ENCODE assay signal across 19 cellular contexts in the genomic region with DNA sequence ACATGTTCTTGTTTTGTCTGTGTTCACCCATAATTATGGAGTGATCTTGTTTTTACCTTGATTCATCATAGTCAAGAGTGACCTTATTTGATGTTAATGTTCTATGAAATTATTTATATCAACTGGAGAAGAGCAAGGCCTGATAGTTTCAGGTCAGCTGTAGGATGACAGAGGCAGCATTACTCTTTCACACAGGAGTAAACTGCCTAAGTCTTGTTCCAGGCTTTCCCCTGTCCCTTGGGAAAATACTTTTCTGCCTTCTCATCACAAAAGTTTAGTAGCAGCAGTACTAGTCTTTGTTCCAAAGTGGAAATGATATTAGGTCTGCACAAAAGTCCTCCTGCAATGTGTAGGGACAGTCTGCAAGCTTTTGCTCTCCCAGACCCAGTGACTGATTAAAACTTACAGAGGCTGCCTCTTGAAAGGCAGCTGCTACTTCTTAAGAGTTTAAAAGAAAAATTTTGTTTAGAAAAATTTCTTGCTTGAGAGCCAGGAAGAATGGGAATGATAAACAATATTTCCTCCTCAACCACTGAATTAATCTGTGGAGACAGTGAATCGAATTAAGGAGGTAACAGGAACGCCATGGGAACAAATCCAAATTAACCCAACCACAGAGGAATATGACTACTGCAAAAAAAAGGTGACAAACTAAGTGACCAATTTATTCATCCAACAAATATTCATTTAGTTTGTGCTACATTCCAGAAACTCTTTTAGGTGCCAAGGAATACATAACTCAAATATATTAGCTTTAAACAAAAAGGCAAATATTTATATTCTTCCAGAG.
A peak's percentile ranks its signal among the peaks of the same experiment; 100 is the strongest.
DNase-seq lines count a peak whose midpoint lies in the region; FAIRE-seq and TF ChIP-seq lines count a peak whose summit lies in the region.
"Had no signal": no experiment of that assay in that cellular context is flagged by ENCODE, and none has a peak within 500 bp of the region (broad histone marks: within the 10 kb centered on the region; RNA-seq: fewer than 3 reads in every experiment).

No MANE protein-coding gene starts in this region.

- H3K4me1 Mint-ChIP-seq in HFFc6 (ENCODE audit: low read depth) (peaks cover 15% of the 10 kb centered on the region; the same call in 1 of the 2 replicates), astrocyte (ENCODE audit: low read depth, unreplicated experiment) (peaks cover 20% of the 10 kb centered on the region), glutamatergic neuron (ENCODE audit: low read depth, unreplicated experiment) (no peaks in the 10 kb centered on the region)

- no peak overlapping the region for H3K4me2 ChIP-seq in astrocyte (ENCODE audit: low read length)
- H3K4me2 ChIP-seq in smooth muscle cell = no peak overlapping the region
- H3K4me2 ChIP-seq: BLaER1 treated with 17β-estradiol and CSF1 and Interleukin-3, amounts not matched to agents 10 nM and 100 nM had no signal

- H3K27me3 ChIP-seq in astrocyte (ENCODE audit: insufficient read depth, low read length) = no peaks in the 10 kb centered on the region
- H3K27me3 ChIP-seq in smooth muscle cell (ENCODE audit: low read depth) = no peaks in the 10 kb centered on the region
- H3K27me3 ChIP-seq: BLaER1 treated with 17β-estradiol and CSF1 and Interleukin-3, amounts not matched to agents 10 nM and 100 nM had no signal

- no peak for FAIRE-seq in astrocyte (lab: Jason Lieb, UNC)

- H3K4me3 ChIP-seq in astrocyte (ENCODE audit: insufficient read depth, low read depth, low read length) (no peak overlapping the region), fibroblast of pulmonary artery (replicated peaks; ENCODE audit: low read depth, low read length) (no peak overlapping the region), smooth muscle cell (no peak overlapping the region)
- H3K4me3 ChIP-seq: BLaER1 treated with 17β-estradiol and CSF1 and Interleukin-3, amounts not matched to agents 10 nM and 100 nM had no signal

- H2AFZ ChIP-seq in astrocyte (ENCODE audit: low read depth, low read length) (peak overlapping the region; percentile 49), smooth muscle cell (ENCODE audit: low read depth) (peak overlapping the region; percentile 14)

- H3K27ac ChIP-seq in astrocyte (ENCODE audit: low read depth, low read length) (no peak overlapping the region), smooth muscle cell (ENCODE audit: low read depth) (no peak overlapping the region)
- H3K27ac ChIP-seq: BLaER1 treated with 17β-estradiol and CSF1 and Interleukin-3, amounts not matched to agents 10 nM and 100 nM; RWPE1 had no signal

- H3K9me3 ChIP-seq in astrocyte (ENCODE audit: insufficient read depth, low read depth, low read length) (no peaks in the 10 kb centered on the region), smooth muscle cell (replicated peaks; ENCODE audit: low read depth) (no peaks in the 10 kb centered on the region)
- H3K9me3 ChIP-seq: BLaER1 treated with 17β-estradiol and CSF1 and Interleukin-3, amounts not matched to agents 10 nM and 100 nM had no signal

- peaks cover 2% of the 10 kb centered on the region; the same call in 1 of the 2 replicates for H3K27me3 Mint-ChIP-seq in HFFc6 (ENCODE audit: insufficient read depth)
- H3K27me3 Mint-ChIP-seq in astrocyte (ENCODE audit: low read depth, unreplicated experiment) = no peaks in the 10 kb centered on the region
- H3K27me3 Mint-ChIP-seq in glutamatergic neuron (ENCODE audit: unreplicated experiment) = no peaks in the 10 kb centered on the region

- H3K9ac ChIP-seq in astrocyte (ENCODE audit: low read length) (no peak overlapping the region), smooth muscle cell (ENCODE audit: low read depth) (no peak overlapping the region)
- H3K9ac ChIP-seq: BLaER1 treated with 17β-estradiol and CSF1 and Interleukin-3, amounts not matched to agents 10 nM and 100 nM had no signal

- H3K36me3 ChIP-seq in astrocyte (ENCODE audit: insufficient read depth, low read length) = no peaks in the 10 kb centered on the region
- no peaks in the 10 kb centered on the region for H3K36me3 ChIP-seq in smooth muscle cell (ENCODE audit: low read depth)
- H3K36me3 ChIP-seq: BLaER1 treated with 17β-estradiol and CSF1 and Interleukin-3, amounts not matched to agents 10 nM and 100 nM had no signal

- no peaks in the 10 kb centered on the region for H3F3A ChIP-seq in smooth muscle cell (ENCODE audit: low read depth)

- H3K4me3 Mint-ChIP-seq in HFFc6 = no peak overlapping the region
- no peak overlapping the region for H3K4me3 Mint-ChIP-seq in astrocyte (ENCODE audit: unreplicated experiment)
- no peak overlapping the region for H3K4me3 Mint-ChIP-seq in glutamatergic neuron (ENCODE audit: unreplicated experiment)
- H3K4me3 Mint-ChIP-seq: CD8-positive, alpha-beta T cell had no signal

- no peak for TF ChIP-seq CTCF in HFFc6 (IDR thresholded peaks at IDR 0.05)
- no peak for TF ChIP-seq CTCF in astrocyte (IDR thresholded peaks at IDR 0.05; ENCODE audit: insufficient read depth, low read depth, low read length)
- no peak for TF ChIP-seq CTCF in fibroblast of pulmonary artery (IDR thresholded peaks at IDR 0.05; ENCODE audit: low read length, missing control alignments)
- no peak for TF ChIP-seq CTCF in smooth muscle cell (IDR thresholded peaks at IDR 0.05; ENCODE audit: borderline replicate concordance, insufficient read depth, poor library complexity, severe bottlenecking)
- TF ChIP-seq CTCF in glutamatergic neuron (IDR thresholded peaks at IDR 0.05; ENCODE audit: partially characterized antibody, unreplicated experiment) = no peak

- H4K20me1 ChIP-seq in astrocyte (ENCODE audit: insufficient read depth, low read length) = no peaks in the 10 kb centered on the region
- H4K20me1 ChIP-seq in smooth muscle cell (ENCODE audit: low read depth) = no peaks in the 10 kb centered on the region

- H3K27ac Mint-ChIP-seq in HFFc6 (peak overlapping the region; percentile 55; the same call in 1 of the 2 replicates), astrocyte (ENCODE audit: unreplicated experiment) (peak overlapping the region; percentile 51), glutamatergic neuron (ENCODE audit: unreplicated experiment) (no peak overlapping the region)
- H3K27ac Mint-ChIP-seq: CD8-positive, alpha-beta T cell had no signal

- 82% methylated on average over 2 of the region's 2 CpGs for WGBS in smooth muscle cell (ENCODE audit: low lambda C conversion rate)

- no peaks in the 10 kb centered on the region for H3K36me3 Mint-ChIP-seq in HFFc6 (ENCODE audit: low read depth)
- no peaks in the 10 kb centered on the region for H3K36me3 Mint-ChIP-seq in astrocyte (ENCODE audit: low read depth, unreplicated experiment)
- H3K36me3 Mint-ChIP-seq in glutamatergic neuron (ENCODE audit: unreplicated experiment) = no peaks in the 10 kb centered on the region
- H3K36me3 Mint-ChIP-seq: CD8-positive, alpha-beta T cell had no signal

- peaks cover 6% of the 10 kb centered on the region for H3K4me1 ChIP-seq in astrocyte (ENCODE audit: insufficient read depth, low read length)
- H3K4me1 ChIP-seq in smooth muscle cell (ENCODE audit: low read depth) = no peaks in the 10 kb centered on the region
- H3K4me1 ChIP-seq: BLaER1 treated with 17β-estradiol and CSF1 and Interleukin-3, amounts not matched to agents 10 nM and 100 nM had no signal

- no peaks in the 10 kb centered on the region for H3K79me2 ChIP-seq in astrocyte (ENCODE audit: insufficient read depth, low read length)
- no peaks in the 10 kb centered on the region for H3K79me2 ChIP-seq in smooth muscle cell (ENCODE audit: low read depth)

- DNase-seq in HFFc6 (peak; percentile 24), astrocyte (ENCODE audit: low read depth) (peak; percentile 59), fibroblast of pulmonary artery (ENCODE audit: low read depth) (peak; percentile 4), smooth muscle cell (lab: John Stamatoyannopoulos, UW; ENCODE audit: unreplicated experiment) (no peak), midbrain (lab: John Stamatoyannopoulos, UW) (no peak), glutamatergic neuron (no peak), foreskin melanocyte (no peak)
- DNase-seq: CD8-positive, alpha-beta T cell; KBM-7; MV-4-11; NCI-H1417; NCI-H187; NCI-H2107; NCI-H510A; NCI-H774; OCI-M1; SIG-M5 had no signal

- H3K9me3 Mint-ChIP-seq in HFFc6 (no peaks in the 10 kb centered on the region; the same call in 1 of the 2 replicates), astrocyte (ENCODE audit: unreplicated experiment) (peaks cover 3% of the 10 kb centered on the region), glutamatergic neuron (ENCODE audit: unreplicated experiment) (no peaks in the 10 kb centered on the region)

Comparison
In these comparisons a context has a peak if more than half of its experiments do, and no peak if none do; other contexts are left out.
1. DNase-seq: peak in HFFc6 (single experiment), astrocyte (single experiment) and fibroblast of pulmonary artery (single experiment); none in smooth muscle cell (single experiment), midbrain (single experiment), glutamatergic neuron (single experiment) and foreskin melanocyte (single experiment).